15 cellular contexts compared by ENCODE assay signal in genomic region chr6:53797304-53797703, GRCh38. TPM values are rescaled to one million over a fixed set of nuclear protein-coding genes. Genes with fewer than 3 reads are reported as not detected.
A peak's percentile ranks its signal among the peaks of the same experiment; 100 is the strongest.
DNase-seq lines count a peak whose midpoint lies in the region; ATAC-seq and TF ChIP-seq lines count a peak whose summit lies in the region.
"Had no signal": no experiment of that assay in that cellular context is flagged by ENCODE, and none has a peak within 500 bp of the region (broad histone marks: within the 10 kb centered on the region; RNA-seq: fewer than 3 reads in every experiment).

No MANE protein-coding gene starts in this region.

- TF ChIP-seq POLR2A in esophagus squamous epithelium (IDR thresholded peaks at IDR 0.05), result no peak
- no peak for TF ChIP-seq POLR2A in sigmoid colon (IDR thresholded peaks at IDR 0.05)

- no peak for TF ChIP-seq CTCF in Calu3 (IDR thresholded peaks at IDR 0.05; ENCODE audit: unreplicated experiment)
- TF ChIP-seq CTCF in esophagus squamous epithelium (IDR thresholded peaks at IDR 0.05), result no peak
- no peak for TF ChIP-seq CTCF in sigmoid colon (IDR thresholded peaks at IDR 0.05)
- no peak for TF ChIP-seq CTCF in brain microvascular endothelial cell (IDR thresholded peaks at IDR 0.05; ENCODE audit: low read depth, low read length, missing control alignments)

- BruUV-seq in Calu3 (replicated peaks; lab: Mats Ljungman, UMichigan), result no TSS peak

- peaks cover 50% of the 10 kb centered on the region for H3K36me3 Mint-ChIP-seq in Calu3 (ENCODE audit: insufficient read depth, unreplicated experiment)
- H3K36me3 Mint-ChIP-seq in activated T-helper 1 cell treated with anti-CD3 and anti-CD28 coated beads, Interleukin-12 subunit alpha, Interleukin-12 subunit beta, Interleukin-2, Interleukin-4 antibody, amounts not matched to agents 30 ng/mL and 10 ng/mL and 1 ng/mL, durations not matched to agents 14 hours and 24 hours and 36 hours (ENCODE audit: low read depth), result no peaks in the 10 kb centered on the region

- no peaks in the 10 kb centered on the region for H3K36me3 ChIP-seq in esophagus squamous epithelium
- no peaks in the 10 kb centered on the region for H3K36me3 ChIP-seq in sigmoid colon
- H3K36me3 ChIP-seq in brain microvascular endothelial cell (replicated peaks), result no peaks in the 10 kb centered on the region

- H3K9me3 Mint-ChIP-seq in Calu3 (ENCODE audit: low read depth, unreplicated experiment), result no peaks in the 10 kb centered on the region
- H3K9me3 Mint-ChIP-seq in activated T-helper 1 cell treated with anti-CD3 and anti-CD28 coated beads, Interleukin-12 subunit alpha, Interleukin-12 subunit beta, Interleukin-2, Interleukin-4 antibody, amounts not matched to agents 30 ng/mL and 10 ng/mL and 1 ng/mL, durations not matched to agents 14 hours and 24 hours and 36 hours, result no peaks in the 10 kb centered on the region
- H3K9me3 Mint-ChIP-seq: activated naive CD4-positive, alpha-beta T cell treated with anti-CD3 and anti-CD28 coated beads for 36 hours had no signal

- DNase-seq in Calu3 (no peak), esophagus squamous epithelium (lab: John Stamatoyannopoulos, UW) (no peak), sigmoid colon (no peak), brain microvascular endothelial cell (no peak), right cardiac atrium (no peak)
- no peak for DNase-seq in activated T-helper 1 cell treated with anti-CD3 and anti-CD28 coated beads, Interleukin-12 subunit alpha, Interleukin-12 subunit beta, Interleukin-2, Interleukin-4 antibody, amounts not matched to agents 30 ng/mL and 10 ng/mL and 1 ng/mL, durations not matched to agents 14 hours and 24 hours and 36 hours (ENCODE audit: low spot score)
- DNase-seq: activated naive CD4-positive, alpha-beta T cell treated with anti-CD3 and anti-CD28 coated beads for 36 hours; DMS53; midbrain; NCI-H2029; NCI-H69 had no signal

- H3K4me3 Mint-ChIP-seq in Calu3 (ENCODE audit: low read depth, unreplicated experiment), result peak overlapping the region; percentile 95
- H3K4me3 Mint-ChIP-seq in activated T-helper 1 cell treated with anti-CD3 and anti-CD28 coated beads, Interleukin-12 subunit alpha, Interleukin-12 subunit beta, Interleukin-2, Interleukin-4 antibody, amounts not matched to agents 30 ng/mL and 10 ng/mL and 1 ng/mL, durations not matched to agents 14 hours and 24 hours and 36 hours, result peak overlapping the region; percentile 25
- H3K4me3 Mint-ChIP-seq: activated naive CD4-positive, alpha-beta T cell treated with anti-CD3 and anti-CD28 coated beads for 36 hours had no signal

- H3K27ac Mint-ChIP-seq in Calu3 (ENCODE audit: unreplicated experiment), result no peak overlapping the region
- no peak overlapping the region for H3K27ac Mint-ChIP-seq in activated T-helper 1 cell treated with anti-CD3 and anti-CD28 coated beads, Interleukin-12 subunit alpha, Interleukin-12 subunit beta, Interleukin-2, Interleukin-4 antibody, amounts not matched to agents 30 ng/mL and 10 ng/mL and 1 ng/mL, durations not matched to agents 14 hours and 24 hours and 36 hours
- H3K27ac Mint-ChIP-seq: activated naive CD4-positive, alpha-beta T cell treated with anti-CD3 and anti-CD28 coated beads for 36 hours had no signal

- no peaks in the 10 kb centered on the region for H3K27me3 Mint-ChIP-seq in Calu3 (ENCODE audit: unreplicated experiment)
- peaks cover 43% of the 10 kb centered on the region for H3K27me3 Mint-ChIP-seq in activated T-helper 1 cell treated with anti-CD3 and anti-CD28 coated beads, Interleukin-12 subunit alpha, Interleukin-12 subunit beta, Interleukin-2, Interleukin-4 antibody, amounts not matched to agents 30 ng/mL and 10 ng/mL and 1 ng/mL, durations not matched to agents 14 hours and 24 hours and 36 hours (ENCODE audit: insufficient read depth)

- peaks cover 49% of the 10 kb centered on the region for H3K4me1 Mint-ChIP-seq in Calu3 (ENCODE audit: low read depth, unreplicated experiment)
- peaks cover 41% of the 10 kb centered on the region for H3K4me1 Mint-ChIP-seq in activated T-helper 1 cell treated with anti-CD3 and anti-CD28 coated beads, Interleukin-12 subunit alpha, Interleukin-12 subunit beta, Interleukin-2, Interleukin-4 antibody, amounts not matched to agents 30 ng/mL and 10 ng/mL and 1 ng/mL, durations not matched to agents 14 hours and 24 hours and 36 hours (ENCODE audit: low read depth)

- CTCF ChIA-PET in Calu3 (lab: Charles Lee), result interaction anchor here (1.1 to 2.0 kb wide), 3 partner anchors 10 to 159 kb away, joined by 3 to 5 read pairs (median 3); no protein-coding TSS in a partner anchor

- ATAC-seq in SK-N-SH treated with all-trans-retinoic acid at 6 μM for 48 hours (no peak), HG02798 (IDR thresholded peaks at IDR 0.05; ENCODE audit: poor library complexity, unreplicated experiment) (no peak), right cardiac atrium (no peak)
- ATAC-seq: activated CD4-positive, CD25-positive, alpha-beta regulatory T cell treated with anti-CD3 and anti-CD28 coated beads, Interleukin-2, amount 50 U/mL, for 24 hours; Panc1 had no signal

- H3K27me3 ChIP-seq in esophagus squamous epithelium (no peaks in the 10 kb centered on the region), sigmoid colon (no peaks in the 10 kb centered on the region), brain microvascular endothelial cell (replicated peaks) (no peaks in the 10 kb centered on the region), right cardiac atrium (ENCODE audit: control insufficient read depth, insufficient read depth) (no peaks in the 10 kb centered on the region)

- intact Hi-C loops in Calu3 (cut with micrococcal nuclease; ENCODE audit: unreplicated experiment), result loop anchor here (10.0 kb wide), 1 partner anchor 127 kb away; no protein-coding TSS in a partner anchor
- intact Hi-C loops in activated T-helper 1 cell treated with anti-CD3 and anti-CD28 coated beads, Interleukin-12 subunit alpha, Interleukin-12 subunit beta, Interleukin-2, Interleukin-4 antibody, amounts not matched to agents 30 ng/mL and 10 ng/mL and 1 ng/mL, durations not matched to agents 14 hours and 24 hours and 36 hours (cut with micrococcal nuclease), result loop anchor here (10.0 kb wide), 1 partner anchor 1513 kb away; the partner anchor contains the start of gene MCM3
- intact Hi-C loops in esophagus squamous epithelium (cut with DNase I), result loop anchor here (10.0 kb wide), 2 partner anchors 63 to 157 kb away; no protein-coding TSS in a partner anchor
- intact Hi-C loops in sigmoid colon (cut with DNase I), result loop anchor here (5.0 to 10.0 kb wide), 3 partner anchors 40 to 443 kb away; no protein-coding TSS in a partner anchor
- intact Hi-C loops in right cardiac atrium (cut with DNase I), result loop anchor here (5.0 to 10.0 kb wide), 2 partner anchors 145 to 157 kb away; no protein-coding TSS in a partner anchor

- H3K9me3 ChIP-seq in esophagus squamous epithelium (no peaks in the 10 kb centered on the region), sigmoid colon (no peaks in the 10 kb centered on the region), right cardiac atrium (ENCODE audit: control insufficient read depth, low read length) (no peaks in the 10 kb centered on the region)

- H3K4me1 ChIP-seq in esophagus squamous epithelium (peaks cover 0 to 57% (median 23%) of the 10 kb centered on the region in 3 donors), sigmoid colon (peaks cover 0 to 59% (median 30%) of the 10 kb centered on the region in 4 donors), right cardiac atrium (ENCODE audit: control insufficient read depth, insufficient read depth, low read length) (no peaks in the 10 kb centered on the region)

- H3K4me3 ChIP-seq in esophagus squamous epithelium, result peak overlapping the region in 3 of 4 donors; percentile 1 to 75 (median 73)
- H3K4me3 ChIP-seq in sigmoid colon, result peak overlapping the region in 2 of 4 donors; percentile 83 to 95
- H3K4me3 ChIP-seq in brain microvascular endothelial cell (ENCODE audit: low read depth, low read length), result no peak overlapping the region
- H3K4me3 ChIP-seq in right cardiac atrium (ENCODE audit: low read length), result no peak overlapping the region

- in situ Hi-C loops in brain microvascular endothelial cell (cut with HindIII; ENCODE audit: low pct_ligation_motif_present, low sequenced_read_pairs), result no loop called here

- H3K27ac ChIP-seq in esophagus squamous epithelium (peak overlapping the region in 2 of 4 donors; percentile 90 to 94), sigmoid colon (peak overlapping the region in 3 of 4 donors; percentile 81 to 90 (median 85)), brain microvascular endothelial cell (no peak overlapping the region), right cardiac atrium (ENCODE audit: low read length) (no peak overlapping the region)

- TF ChIP-seq EP300 in sigmoid colon (IDR thresholded peaks at IDR 0.05), result no peak

- 94% methylated on average over 2 of the region's 2 CpGs for WGBS in esophagus squamous epithelium, 2 donors
- 94 to 96% methylated on average over 2 of the region's 2 CpGs for WGBS in sigmoid colon, 2 donors
- WGBS in right cardiac atrium, result over 99% methylated on average over 2 of the region's 2 CpGs

TF ChIP-seq in SK-N-SH treated with all-trans-retinoic acid at 6 μM for 48 hours, 23 proteins besides CTCF, POLR2A, EP300 and RAD21:
- TF ChIP-seq ZNF70 (CRISPR knock-in tag; IDR thresholded peaks at IDR 0.05) (no peak), TOX (CRISPR knock-in tag; IDR thresholded peaks at IDR 0.05; ENCODE audit: borderline replicate concordance) (no peak)
- TF ChIP-seq, protein P1, sequence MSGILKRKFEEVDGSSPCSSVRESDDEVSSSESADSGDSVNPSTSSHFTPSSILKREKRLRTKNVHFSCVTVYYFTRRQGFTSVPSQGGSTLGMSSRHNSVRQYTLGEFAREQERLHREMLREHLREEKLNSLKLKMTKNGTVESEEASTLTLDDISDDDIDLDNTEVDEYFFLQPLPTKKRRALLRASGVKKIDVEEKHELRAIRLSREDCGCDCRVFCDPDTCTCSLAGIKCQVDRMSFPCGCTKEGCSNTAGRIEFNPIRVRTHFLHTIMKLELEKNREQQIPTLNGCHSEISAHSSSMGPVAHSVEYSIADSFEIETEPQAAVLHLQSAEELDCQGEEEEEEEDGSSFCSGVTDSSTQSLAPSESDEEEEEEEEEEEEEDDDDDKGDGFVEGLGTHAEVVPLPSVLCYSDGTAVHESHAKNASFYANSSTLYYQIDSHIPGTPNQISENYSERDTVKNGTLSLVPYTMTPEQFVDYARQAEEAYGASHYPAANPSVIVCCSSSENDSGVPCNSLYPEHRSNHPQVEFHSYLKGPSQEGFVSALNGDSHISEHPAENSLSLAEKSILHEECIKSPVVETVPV (CRISPR knock-in tag; IDR thresholded peaks at IDR 0.05), result no peak

RNA-seq across cellular contexts. Expression of gene LRRC1, which starts 2.5 kb away (rescaled TPM):
- total RNA-seq in Calu3 (2022) (26.6 TPM in 2 replicates), esophagus squamous epithelium (10 to 100 TPM; 23.2 to 38.5 (median 28.3) TPM), sigmoid colon (10 to 100 TPM; 20.8 to 32.4 (median 24.4) TPM), right cardiac atrium (1 to 10 TPM; 1.9 to 3.6 (median 3.3) TPM)
- 1.7 and 1.9 TPM in 2 replicates for total RNA-seq in activated T-helper 1 cell treated with anti-CD3 and anti-CD28 coated beads, Interleukin-12 subunit alpha, Interleukin-12 subunit beta, Interleukin-2, Interleukin-4 antibody, amounts not matched to agents 30 ng/mL and 10 ng/mL and 1 ng/mL, durations not matched to agents 14 hours and 24 hours and 36 hours
- polyA plus RNA-seq in sigmoid colon (10 to 100 TPM; 29.9 to 50.4 (median 43.2) TPM), right cardiac atrium (2.3 TPM)

Comparison
In these comparisons a context has a peak if more than half of its experiments do, and no peak if none do; other contexts are left out.
1. H3K27ac ChIP-seq: peak in sigmoid colon (3 of 4); none in brain microvascular endothelial cell (single experiment) and right cardiac atrium (single experiment).
2. H3K4me3 ChIP-seq: peak in esophagus squamous epithelium (3 of 4); none in brain microvascular endothelial cell (single experiment) and right cardiac atrium (single experiment).